In genomic region chr11:124879999-124880611, GRCh38 we compare ENCODE assay signal across 20 cellular contexts. TPM values are rescaled to one million over a fixed set of nuclear protein-coding genes. Genes with fewer than 3 reads are reported as not detected.
DNase-seq lines count a peak whose midpoint lies in the region; ATAC-seq and TF ChIP-seq lines count a peak whose summit lies in the region.
"Had no signal": no experiment of that assay in that cellular context is flagged by ENCODE, and none has a peak within 500 bp of the region (broad histone marks: within the 10 kb centered on the region; RNA-seq: fewer than 3 reads in every experiment).

No MANE protein-coding gene starts in this region.

- no peak for TF ChIP-seq POLR2A in Peyer's patch (IDR thresholded peaks at IDR 0.05)

- H3K9me3 Mint-ChIP-seq in type B pancreatic cell: no peaks in the 10 kb centered on the region
- H3K9me3 Mint-ChIP-seq in activated T-cell treated with anti-CD3 and anti-CD28 coated beads, Interleukin-2, amount 50 U/mL, for 24 hours: no peaks in the 10 kb centered on the region

- intact Hi-C loops in cardiac septum (cut with DNase I): loop anchor here (5.0 kb wide), 1 partner anchor 72 kb away; the partner anchor contains the start of gene CCDC15
- intact Hi-C loops in Right ventricle myocardium inferior (cut with DNase I): loop anchor here (5.0 kb wide), 1 partner anchor 72 kb away; the partner anchor contains the start of gene CCDC15
- intact Hi-C loops in mucosa of descending colon (cut with DNase I, micrococcal nuclease): no loop called here

- H3K36me3 ChIP-seq in mucosa of descending colon (ENCODE audit: low read depth): no peaks in the 10 kb centered on the region
- H3K36me3 ChIP-seq in Peyer's patch: no peaks in the 10 kb centered on the region

- H3K27me3 Mint-ChIP-seq in type B pancreatic cell: peaks cover 25% of the 10 kb centered on the region
- peaks cover 9% of the 10 kb centered on the region for H3K27me3 Mint-ChIP-seq in activated T-cell treated with anti-CD3 and anti-CD28 coated beads, Interleukin-2, amount 50 U/mL, for 24 hours

- H3K36me3 Mint-ChIP-seq in type B pancreatic cell: no peaks in the 10 kb centered on the region
- H3K36me3 Mint-ChIP-seq in activated T-cell treated with anti-CD3 and anti-CD28 coated beads, Interleukin-2, amount 50 U/mL, for 24 hours (ENCODE audit: low read depth): no peaks in the 10 kb centered on the region

- ATAC-seq in Right ventricle myocardium inferior: no peak
- no peak for ATAC-seq in left lobe of liver
- ATAC-seq in mucosa of descending colon: no peak
- ATAC-seq: K562 had no signal

- H3K4me1 ChIP-seq in mucosa of descending colon (ENCODE audit: low read depth): peaks cover 3% of the 10 kb centered on the region
- peaks cover 0 to 20% (median 0%) of the 10 kb centered on the region in 4 donors for H3K4me1 ChIP-seq in Peyer's patch

- DNase-seq in cardiac septum (ENCODE audit: low spot score) (peak; percentile 70), Right ventricle myocardium inferior (ENCODE audit: missing footprints) (no peak), left lobe of liver (ENCODE audit: low spot score) (peak; percentile 40), type B pancreatic cell (ENCODE audit: extremely low spot score, unreplicated experiment) (peak; percentile 64), mucosa of descending colon (no peak), Peyer's patch (no peak)
- peak; percentile 16 for DNase-seq in Jurkat, Clone E6-1 (ENCODE audit: low read depth, low spot score)
- DNase-seq in activated T-cell treated with anti-CD3 and anti-CD28 coated beads, Interleukin-2, amount 50 U/mL, for 24 hours: no peak
- DNase-seq: C1 segment of cervical spinal cord, DMS153, MV-4-11, NCI-H1417, NCI-H2029, NCI-H748 treated with DMSO at 0.1 percent for 48 hours, OCI-M1 had no signal

- H3K4me1 Mint-ChIP-seq in type B pancreatic cell (ENCODE audit: unreplicated experiment): peaks cover 17% of the 10 kb centered on the region
- H3K4me1 Mint-ChIP-seq in activated T-cell treated with anti-CD3 and anti-CD28 coated beads, Interleukin-2, amount 50 U/mL, for 24 hours (ENCODE audit: low read depth): peaks cover 25% of the 10 kb centered on the region

- H3K27ac Mint-ChIP-seq in type B pancreatic cell: no peak overlapping the region
- no peak overlapping the region for H3K27ac Mint-ChIP-seq in activated T-cell treated with anti-CD3 and anti-CD28 coated beads, Interleukin-2, amount 50 U/mL, for 24 hours

- TF ChIP-seq CTCF in type B pancreatic cell (conservative IDR thresholded peaks at IDR 0.05) (no peak), mucosa of descending colon (IDR thresholded peaks at IDR 0.05) (no peak), Peyer's patch (IDR thresholded peaks at IDR 0.05) (no peak)

- no peak overlapping the region for H3K4me3 ChIP-seq in Jurkat, Clone E6-1 (ENCODE audit: low read length)
- no peak overlapping the region for H3K4me3 ChIP-seq in mucosa of descending colon
- H3K4me3 ChIP-seq in Peyer's patch: no peak overlapping the region
- H3K4me3 ChIP-seq: K562 had no signal

- H3K9me3 ChIP-seq in mucosa of descending colon: no peaks in the 10 kb centered on the region
- no peaks in the 10 kb centered on the region for H3K9me3 ChIP-seq in Peyer's patch

- no peak overlapping the region for H3K4me3 Mint-ChIP-seq in type B pancreatic cell
- no peak overlapping the region for H3K4me3 Mint-ChIP-seq in activated T-cell treated with anti-CD3 and anti-CD28 coated beads, Interleukin-2, amount 50 U/mL, for 24 hours

- no peak overlapping the region for H3K27ac ChIP-seq in Peyer's patch
- H3K27ac ChIP-seq: HL-60 had no signal

- H3K27me3 ChIP-seq in Peyer's patch: no peaks in the 10 kb centered on the region

RNA-seq across cellular contexts. Expression of gene ROBO3, which starts 14.9 kb away (rescaled TPM):
- total RNA-seq in cardiac septum: 5.1 TPM
- total RNA-seq in Right ventricle myocardium inferior: 4.6 TPM
- 28.9 TPM for polyA plus RNA-seq in Jurkat, Clone E6-1 (2012; ENCODE audit: insufficient read depth, insufficient read length)
- total RNA-seq in left lobe of liver: 1.5 TPM
- total RNA-seq in type B pancreatic cell (ENCODE audit: low replicate concordance): 5.5 and 27.4 TPM in 2 replicates
- 10 to 100 TPM in 1 of 3 donors, 1 to 10 TPM in 2; 4.0 to 10.3 (median 8.5) TPM for total RNA-seq in mucosa of descending colon
- 10 to 100 TPM in 2 of 4 donors, 1 to 10 TPM in 2; 3.6 to 49.5 (median 16.1) TPM for total RNA-seq in Peyer's patch

RNA-seq across cellular contexts. Expression of gene ROBO4, which starts 17.6 kb away (rescaled TPM):
- total RNA-seq in cardiac septum (15.9 TPM), Right ventricle myocardium inferior (27.6 TPM), left lobe of liver (6.3 TPM), type B pancreatic cell (ENCODE audit: low replicate concordance) (not detected in 2 replicates), mucosa of descending colon (1 to 10 TPM; 4.8 to 8.4 (median 7.9) TPM), Peyer's patch (10 to 100 TPM in 1 of 4 donors, 1 to 10 TPM in 3; 3.7 to 20.6 (median 5.4) TPM)
- not detected for polyA plus RNA-seq in Jurkat, Clone E6-1 (2012; ENCODE audit: insufficient read depth, insufficient read length)
- total RNA-seq: H7, K562, NCI-H460, SK-MEL-5 had no signal
- polyA plus RNA-seq: K562 had no signal

RNA-seq across cellular contexts. Expression of gene HEPN1, which starts 38.9 kb away (rescaled TPM):
- total RNA-seq in cardiac septum (not detected), Right ventricle myocardium inferior (not detected), left lobe of liver (not detected), type B pancreatic cell (ENCODE audit: low replicate concordance) (not detected in 2 replicates), mucosa of descending colon (not detected), Peyer's patch (not detected)
- polyA plus RNA-seq in Jurkat, Clone E6-1 (2012; ENCODE audit: insufficient read depth, insufficient read length): not detected
- total RNA-seq: H7, K562, NCI-H460, SK-MEL-5 had no signal
- polyA plus RNA-seq: K562 had no signal

RNA-seq across cellular contexts. Expression of gene HEPACAM, which starts 55.7 kb away (rescaled TPM):
- 0.11 TPM for total RNA-seq in cardiac septum
- total RNA-seq in Right ventricle myocardium inferior: 0.41 TPM
- polyA plus RNA-seq in Jurkat, Clone E6-1 (2012; ENCODE audit: insufficient read depth, insufficient read length): 0.23 TPM
- total RNA-seq in left lobe of liver: 27.2 TPM
- total RNA-seq in type B pancreatic cell (ENCODE audit: low replicate concordance): 0.43 TPM in 1 of 2 replicates, not detected in the other
- total RNA-seq in mucosa of descending colon: under 1 TPM in 1 of 3 donors, not detected in 2; 0.57 TPM
- total RNA-seq in Peyer's patch: 1 to 10 TPM in 1 of 4 donors, under 1 TPM in 1, not detected in 2; 0.67 to 1.7 TPM
- total RNA-seq: H7, K562, NCI-H460, SK-MEL-5 had no signal
- polyA plus RNA-seq: K562 had no signal

Comparison
In these comparisons a context has a peak if more than half of its experiments do, and no peak if none do; other contexts are left out.
1. DNase-seq: peak in cardiac septum (single experiment), Jurkat, Clone E6-1 (single experiment), left lobe of liver (single experiment) and type B pancreatic cell (single experiment); none in Right ventricle myocardium inferior (single experiment), activated T-cell treated with anti-CD3 and anti-CD28 coated beads, Interleukin-2, amount 50 U/mL, for 24 hours (single experiment), mucosa of descending colon (0 of 3) and Peyer's patch (0 of 3).
2. intact Hi-C loops: an anchor here in cardiac septum (5.0 kb wide) and Right ventricle myocardium inferior (5.0 kb wide); none called in mucosa of descending colon.